In genomic region chr14:96201157-96201556, GRCh38 we compare ENCODE assay signal across 26 cellular contexts. TPM values are rescaled to one million over a fixed set of nuclear protein-coding genes. Genes with fewer than 3 reads are reported as not detected.
A peak's percentile ranks its signal among the peaks of the same experiment; 100 is the strongest.
DNase-seq lines count a peak whose midpoint lies in the region; ATAC-seq, FAIRE-seq and TF ChIP-seq lines count a peak whose summit lies in the region.
"Had no signal": no experiment of that assay in that cellular context is flagged by ENCODE, and none has a peak within 500 bp of the region (broad histone marks: within the 10 kb centered on the region; RNA-seq: fewer than 3 reads in every experiment).

No MANE protein-coding gene starts in this region.

- H3K36me3 ChIP-seq in HepG2 (replicated peaks in 1 of 2; ENCODE audit: control insufficient read depth in 1 of 2, insufficient read depth in 2 of 2, low read length in 2 of 2) (no peaks in the 10 kb centered on the region), right lobe of liver (no peaks in the 10 kb centered on the region), neuronal stem cell (replicated peaks in 1 of 2; ENCODE audit: control insufficient read depth in 2 of 2, insufficient read depth in 2 of 2, low read length in 2 of 2) (no peaks in the 10 kb centered on the region), vagina (no peaks in the 10 kb centered on the region)
- H3K36me3 ChIP-seq: BE2C; BLaER1 treated with 17β-estradiol and CSF1 and Interleukin-3, amounts not matched to agents 10 nM and 100 nM; HAP-1 had no signal

- BruUV-seq in HepG2 (replicated peaks; lab: Mats Ljungman, UMichigan) = no TSS peak

- H2BK12ac ChIP-seq in neuronal stem cell (ENCODE audit: low read length) = no peak overlapping the region

- H2BK15ac ChIP-seq in neuronal stem cell (ENCODE audit: low read length) = peak overlapping the region; percentile 76

- TF ChIP-seq POLR2A in HepG2 (IDR thresholded peaks at IDR 0.05; ENCODE audit: insufficient read depth in 1 of 2, low read depth in 2 of 2, low read length in 2 of 2) (no peak), right lobe of liver (IDR thresholded peaks at IDR 0.05) (no peak), vagina (IDR thresholded peaks at IDR 0.05) (no peak)

- no peak overlapping the region for H3K4me2 ChIP-seq in HepG2 (ENCODE audit: low read depth, low read length)
- H3K4me2 ChIP-seq in neuronal stem cell (ENCODE audit: insufficient read depth, low read length, poor library complexity, severe bottlenecking) = no peak overlapping the region
- H3K4me2 ChIP-seq: BLaER1 treated with 17β-estradiol and CSF1 and Interleukin-3, amounts not matched to agents 10 nM and 100 nM had no signal

- H3K4me3 ChIP-seq in HepG2 (replicated peaks in 1 of 3; ENCODE audit: insufficient read depth in 1 of 3, low read depth in 2 of 3, low read length in 3 of 3) = no peak overlapping the region
- H3K4me3 ChIP-seq in right lobe of liver = no peak overlapping the region
- no peak overlapping the region for H3K4me3 ChIP-seq in neuronal stem cell (ENCODE audit: low read length in 2 of 2)
- H3K4me3 ChIP-seq in vagina = no peak overlapping the region
- H3K4me3 ChIP-seq: BLaER1 treated with 17β-estradiol and CSF1 and Interleukin-3, amounts not matched to agents 10 nM and 100 nM; GM12878; GM23248; HAP-1 had no signal

- H4K8ac ChIP-seq in neuronal stem cell (ENCODE audit: low read depth, low read length) = no peak overlapping the region

- H2BK120ac ChIP-seq in neuronal stem cell (ENCODE audit: low read depth, low read length) = no peak overlapping the region

- 82% methylated on average over 5 of the region's 8 CpGs for WGBS in HepG2 (ENCODE audit: low lambda C conversion rate)
- WGBS in right lobe of liver (ENCODE audit: insufficient coverage, low coverage, low lambda C conversion rate, missing lambda C conversion rate) = no CpG with 5 or more reads among the region's 8 CpGs
- no CpG with 5 or more reads among the region's 8 CpGs for WGBS in neuronal stem cell (ENCODE audit: extremely low coverage in 2 of 2, insufficient read length in 2 of 2, insufficient replicate concordance in 1 of 2), 2 donors

- DNase-seq in HepG2 (ENCODE audit: low spot score) (no peak), right lobe of liver (no peak), neuronal stem cell (ENCODE audit: low spot score) (no peak), vagina (ENCODE audit: extremely low spot score in 2 of 2) (no peak), H4 (ENCODE audit: low spot score) (no peak), activated gamma-delta T cell treated with Interleukin-2 at 50 U/mL for 16 hours (no peak)
- DNase-seq: ACHN; AML-193; BE2C; CD4-positive, alpha-beta T cell; CD8-positive, alpha-beta memory T cell; DMS 273 treated with DMSO at 0.1 percent for 48 hours; DMS79; EL; GDM1; GM23248; HFFc6 had no signal

- H3K14ac ChIP-seq in neuronal stem cell (ENCODE audit: low read length) = peak overlapping the region; percentile 39

- H3K27ac ChIP-seq in HepG2 (ENCODE audit: extremely low read length, insufficient read depth, low read length) (no peak overlapping the region), right lobe of liver (no peak overlapping the region), neuronal stem cell (replicated peaks; ENCODE audit: low read length) (no peak overlapping the region), vagina (peak overlapping the region; percentile 15)
- H3K27ac ChIP-seq: 22Rv1, GM23248 had no signal

- intact Hi-C loops in HepG2 (cut with micrococcal nuclease; ENCODE audit: unreplicated experiment) = loop anchor here (10.0 kb wide), 1 partner anchor 64 kb away; no protein-coding TSS in a partner anchor
- intact Hi-C loops in right lobe of liver (cut with DNase I) = no loop called here
- intact Hi-C loops in vagina (cut with DNase I) = no loop called here

- peaks cover 40% of the 10 kb centered on the region for H3K4me1 ChIP-seq in HepG2 (ENCODE audit: insufficient read depth, low read length)
- H3K4me1 ChIP-seq in right lobe of liver = peaks cover 0 to 14% (median 0%) of the 10 kb centered on the region in 4 donors
- H3K4me1 ChIP-seq in neuronal stem cell (ENCODE audit: control insufficient read depth in 2 of 2, insufficient read depth in 1 of 2, low read depth in 1 of 2, low read length in 2 of 2) = peaks cover 3 to 12% of the 10 kb centered on the region in 2 donors
- peaks cover 24% of the 10 kb centered on the region for H3K4me1 ChIP-seq in vagina
- H3K4me1 ChIP-seq: HAP-1 had no signal

- H3K9ac ChIP-seq in HepG2 (ENCODE audit: insufficient read depth, low read depth, low read length) = no peak overlapping the region
- H3K9ac ChIP-seq in neuronal stem cell (ENCODE audit: low read depth, low read length, poor library complexity) = no peak overlapping the region
- H3K9ac ChIP-seq: BLaER1 treated with 17β-estradiol and CSF1 and Interleukin-3, amounts not matched to agents 10 nM and 100 nM; GM23248 had no signal

- peak overlapping the region; percentile 46 for H3K18ac ChIP-seq in neuronal stem cell (ENCODE audit: low read length)

- no peaks in the 10 kb centered on the region for H4K20me1 ChIP-seq in HepG2 (ENCODE audit: insufficient read depth, low read length)

- no peak for FAIRE-seq in HepG2 (lab: Jason Lieb, UNC)
- FAIRE-seq: A204.1, D721Med, GM12878, GM19239, H54 had no signal

- ATAC-seq in HepG2 (no peak), right lobe of liver (no peak)
- ATAC-seq: GM12878 had no signal

- H2AFZ ChIP-seq in HepG2 (ENCODE audit: low read length) (no peak overlapping the region), neuronal stem cell (ENCODE audit: low read length) (no peak overlapping the region)
- H2AFZ ChIP-seq: GM23248 had no signal

- no peak overlapping the region for H4K91ac ChIP-seq in neuronal stem cell (ENCODE audit: low read depth, low read length, poor library complexity)

- H3K79me1 ChIP-seq in neuronal stem cell (ENCODE audit: low read depth, low read length) = no peaks in the 10 kb centered on the region

- peaks cover 4 to 7% of the 10 kb centered on the region in 2 experiments; a peak in 3 of 5 replicates for H3K27me3 ChIP-seq in HepG2 (ENCODE audit: control insufficient read depth in 1 of 2, insufficient read depth in 2 of 2, low read length in 2 of 2)
- no peaks in the 10 kb centered on the region for H3K27me3 ChIP-seq in right lobe of liver
- peaks cover 0 to 45% (median 7%) of the 10 kb centered on the region in 3 experiments for H3K27me3 ChIP-seq in neuronal stem cell (ENCODE audit: control insufficient read depth in 3 of 3, insufficient read depth in 3 of 3, low read depth in 1 of 3, low read length in 3 of 3)
- no peaks in the 10 kb centered on the region for H3K27me3 ChIP-seq in vagina
- H3K27me3 ChIP-seq: BE2C; BLaER1 treated with 17β-estradiol and CSF1 and Interleukin-3, amounts not matched to agents 10 nM and 100 nM had no signal

- no peak overlapping the region for H3K23ac ChIP-seq in neuronal stem cell (ENCODE audit: low read depth, low read length, poor library complexity)

- in situ Hi-C loops in HepG2 (cut with HindIII; ENCODE audit: extremely low pct_ligation_motif_present, low pct_unique_long_range_greater_than_20kb) = no loop called here

- H3K4ac ChIP-seq in neuronal stem cell (ENCODE audit: low read length) = no peak overlapping the region

- H3K9me3 ChIP-seq in HepG2 (ENCODE audit: low read length) (no peaks in the 10 kb centered on the region), right lobe of liver (no peaks in the 10 kb centered on the region), neuronal stem cell (replicated peaks in 1 of 2; ENCODE audit: control insufficient read depth in 2 of 2, insufficient read depth in 1 of 2, low read depth in 1 of 2, low read length in 2 of 2) (no peaks in the 10 kb centered on the region), vagina (no peaks in the 10 kb centered on the region)
- H3K9me3 ChIP-seq: BE2C, HAP-1 had no signal

- H2AK5ac ChIP-seq in neuronal stem cell (ENCODE audit: low read depth, low read length) = no peak overlapping the region

- no peak for TF ChIP-seq RAD21 in HepG2 (CRISPR knock-in tag; IDR thresholded peaks at IDR 0.05)

- H2BK5ac ChIP-seq in neuronal stem cell (ENCODE audit: low read length) = no peak overlapping the region

- no peaks in the 10 kb centered on the region for H3K79me2 ChIP-seq in HepG2 (ENCODE audit: insufficient read depth, low read length)

- TF ChIP-seq CTCF in HepG2 (CRISPR knock-in tag; IDR thresholded peaks at IDR 0.05) (no peak), right lobe of liver (IDR thresholded peaks at IDR 0.05) (no peak), vagina (IDR thresholded peaks at IDR 0.05) (no peak)

- CTCF ChIA-PET in HepG2 (lab: Yijun Ruan, JAX; ENCODE audit: low intra/inter-chr PET ratio, low total read pairs) = no interaction called here

- TF ChIP-seq EP300 in HepG2 (IDR thresholded peaks at IDR 0.05; ENCODE audit: low read depth in 2 of 2, low read length in 2 of 2) = no peak
- TF ChIP-seq EP300 in HepG2 (CRISPR knock-in tag; IDR thresholded peaks at IDR 0.05; ENCODE audit: borderline replicate concordance) = no peak

- POLR2A ChIA-PET in HepG2 (lab: Yijun Ruan, JAX) = no interaction called here

RNA-seq across cellular contexts. Expression of gene BDKRB2, which starts 3.5 kb away (rescaled TPM):
- total RNA-seq in HepG2 (2016; rRNA removed; fragmentation: Illumina TruSeq; extraction: Trizol) = not detected in 2 replicates
- total RNA-seq in HepG2 (2016; cell fraction: cytosol; rRNA removed; fragmentation: Illumina TruSeq; extraction: Trizol; ENCODE audit: low read depth) = not detected in 2 replicates
- total RNA-seq in HepG2 (2016; cell fraction: insoluble cytoplasmic fraction; rRNA removed; fragmentation: Illumina TruSeq; extraction: Trizol) = not detected in 2 replicates
- not detected in 2 replicates for total RNA-seq in HepG2 (2016; cell fraction: membrane; rRNA removed; fragmentation: Illumina TruSeq; extraction: Trizol)
- not detected in 2 replicates for total RNA-seq in HepG2 (2016; cell fraction: nucleus; rRNA removed; fragmentation: Illumina TruSeq; extraction: Trizol)
- polyA plus RNA-seq in HepG2 (2011; rRNA removed) = 0.03 TPM in 2 replicates
- polyA plus RNA-seq in HepG2 (2011; cell fraction: cytosol; rRNA removed) = 0.03 TPM in 2 replicates
- polyA plus RNA-seq in HepG2 (2011; cell fraction: nucleus; rRNA removed) = not detected in 2 replicates
- polyA plus RNA-seq in HepG2 (2012) = not detected in 2 replicates
- not detected in 2 replicates for polyA plus RNA-seq in HepG2 (2016; cell fraction: cytosol; fragmentation: Illumina TruSeq; extraction: Trizol; ENCODE audit: low read depth)
- not detected in 2 replicates for polyA plus RNA-seq in HepG2 (2016; cell fraction: insoluble cytoplasmic fraction; fragmentation: Illumina TruSeq; extraction: Trizol; ENCODE audit: low read depth)
- not detected in 2 replicates for polyA plus RNA-seq in HepG2 (2016; cell fraction: membrane; fragmentation: Illumina TruSeq; extraction: Trizol; ENCODE audit: low read depth)
- polyA plus RNA-seq in HepG2 (2016; cell fraction: nucleus; fragmentation: Illumina TruSeq; extraction: Trizol; ENCODE audit: insufficient read depth, low read depth) = not detected in 2 replicates
- 0.04 and 24.0 TPM in 2 replicates for polyA minus RNA-seq in HepG2 (2011; rRNA and poly(A)+ RNA removed; ENCODE audit: low replicate concordance)
- polyA minus RNA-seq in HepG2 (2011; cell fraction: cytosol; rRNA and poly(A)+ RNA removed) = not detected in 2 replicates
- polyA minus RNA-seq in HepG2 (2011; cell fraction: nucleus; rRNA and poly(A)+ RNA removed) = 0.12 TPM in 1 of 2 replicates, not detected in the other
- under 1 TPM; 0.07 to 0.60 (median 0.22) TPM for total RNA-seq in right lobe of liver
- 0.32 TPM for polyA plus RNA-seq in neuronal stem cell (2013, experiment 1 of 2)
- 0.32 TPM for polyA plus RNA-seq in neuronal stem cell (2013, experiment 2 of 2)
- total RNA-seq in vagina = 23.3 TPM
- total RNA-seq in H4 (2014; rRNA removed; shearing (Covaris generic)) = 4.5 and 5.4 TPM in 2 replicates
- total RNA-seq: CD4-positive, alpha-beta T cell; CD8-positive, alpha-beta memory T cell; GM12878 had no signal
- polyA plus RNA-seq: CD14-positive monocyte; CD8-positive, alpha-beta memory T cell had no signal

RNA-seq across cellular contexts. Expression of gene BDKRB1, which starts 54.9 kb away (rescaled TPM):
- not detected in 2 replicates for total RNA-seq in HepG2 (2016; rRNA removed; fragmentation: Illumina TruSeq; extraction: Trizol)
- not detected in 2 replicates for total RNA-seq in HepG2 (2016; cell fraction: cytosol; rRNA removed; fragmentation: Illumina TruSeq; extraction: Trizol; ENCODE audit: low read depth)
- total RNA-seq in HepG2 (2016; cell fraction: insoluble cytoplasmic fraction; rRNA removed; fragmentation: Illumina TruSeq; extraction: Trizol) = not detected in 2 replicates
- total RNA-seq in HepG2 (2016; cell fraction: membrane; rRNA removed; fragmentation: Illumina TruSeq; extraction: Trizol) = not detected in 2 replicates
- not detected in 2 replicates for total RNA-seq in HepG2 (2016; cell fraction: nucleus; rRNA removed; fragmentation: Illumina TruSeq; extraction: Trizol)
- 0.05 TPM in 1 of 2 replicates, not detected in the other for polyA plus RNA-seq in HepG2 (2011; rRNA removed)
- polyA plus RNA-seq in HepG2 (2011; cell fraction: cytosol; rRNA removed) = not detected in 2 replicates
- polyA plus RNA-seq in HepG2 (2011; cell fraction: nucleus; rRNA removed) = not detected in 2 replicates
- not detected in 2 replicates for polyA plus RNA-seq in HepG2 (2012)
- not detected in 2 replicates for polyA plus RNA-seq in HepG2 (2016; cell fraction: cytosol; fragmentation: Illumina TruSeq; extraction: Trizol; ENCODE audit: low read depth)
- polyA plus RNA-seq in HepG2 (2016; cell fraction: insoluble cytoplasmic fraction; fragmentation: Illumina TruSeq; extraction: Trizol; ENCODE audit: low read depth) = not detected in 2 replicates
- not detected in 2 replicates for polyA plus RNA-seq in HepG2 (2016; cell fraction: membrane; fragmentation: Illumina TruSeq; extraction: Trizol; ENCODE audit: low read depth)
- not detected in 2 replicates for polyA plus RNA-seq in HepG2 (2016; cell fraction: nucleus; fragmentation: Illumina TruSeq; extraction: Trizol; ENCODE audit: insufficient read depth, low read depth)
- polyA minus RNA-seq in HepG2 (2011; rRNA and poly(A)+ RNA removed; ENCODE audit: low replicate concordance) = 20.3 TPM in 1 of 2 replicates, not detected in the other
- polyA minus RNA-seq in HepG2 (2011; cell fraction: cytosol; rRNA and poly(A)+ RNA removed) = 0.62 TPM in 1 of 2 replicates, not detected in the other
- polyA minus RNA-seq in HepG2 (2011; cell fraction: nucleus; rRNA and poly(A)+ RNA removed) = not detected in 2 replicates
- under 1 TPM in 1 of 6 experiments, not detected in 5; 0.31 TPM for total RNA-seq in right lobe of liver
- 0.06 TPM for polyA plus RNA-seq in neuronal stem cell (2013, experiment 1 of 2)
- 0.10 TPM for polyA plus RNA-seq in neuronal stem cell (2013, experiment 2 of 2)
- 2.5 TPM for total RNA-seq in vagina
- 0.19 and 0.41 TPM in 2 replicates for total RNA-seq in H4 (2014; rRNA removed; shearing (Covaris generic))
- total RNA-seq: CD4-positive, alpha-beta T cell; CD8-positive, alpha-beta memory T cell had no signal
- polyA plus RNA-seq: CD14-positive monocyte; CD8-positive, alpha-beta memory T cell; GM12878 had no signal
